Comparison of ENCODE assay signal across 8 cellular contexts in genomic region chr3:192892981-192893827, GRCh38. TPM values are rescaled to one million over a fixed set of nuclear protein-coding genes. Genes with fewer than 3 reads are reported as not detected.
DNase-seq lines count a peak whose midpoint lies in the region; ATAC-seq and TF ChIP-seq lines count a peak whose summit lies in the region.

No MANE protein-coding gene starts in this region.

- 42% methylated on average over 17 of the region's 17 CpGs for WGBS in suprapubic skin

- no peaks in the 10 kb centered on the region for H3K9me3 ChIP-seq in suprapubic skin

- in situ Hi-C loops in Caki2 (cut with HindIII; ENCODE audit: low pct_unique_long_range_greater_than_20kb, low sequenced_read_pairs) = loop anchor here (25.0 kb wide), 1 partner anchor 694 kb away; the partner anchor contains the start of gene OPA1

- H3K27me3 ChIP-seq in suprapubic skin = no peaks in the 10 kb centered on the region

- ATAC-seq in GM21390 (IDR thresholded peaks at IDR 0.05; ENCODE audit: unreplicated experiment) = peak; percentile 94
- ATAC-seq in HG03558 (IDR thresholded peaks at IDR 0.05; ENCODE audit: extremely low read depth, unreplicated experiment) = peak; percentile 94

- no peak for TF ChIP-seq EP300 in suprapubic skin (IDR thresholded peaks at IDR 0.05)

- DNase-seq in Caki2 (ENCODE audit: low read depth) (peak; percentile 83), T1000 (lab: John Stamatoyannopoulos, UW) (peak; percentile 71), myocyte (ENCODE audit: low read depth) (peak; percentile 85), suprapubic skin (ENCODE audit: low spot score in 2 of 2) (peak in 1 of 2 donors; percentile 68), 8988T (no peak)
- peak; percentile 75 for DNase-seq in central memory CD4-positive, alpha-beta T cell

- no peak for TF ChIP-seq CTCF in suprapubic skin (IDR thresholded peaks at IDR 0.05)

- H3K4me1 ChIP-seq in suprapubic skin = peaks cover 26% of the 10 kb centered on the region

- peak overlapping the region; percentile 5 for H3K4me3 ChIP-seq in suprapubic skin

- H3K36me3 ChIP-seq in suprapubic skin = no peaks in the 10 kb centered on the region

- H3K27ac ChIP-seq in suprapubic skin = peak overlapping the region; percentile 24

- no peak for TF ChIP-seq POLR2A in suprapubic skin (IDR thresholded peaks at IDR 0.05)

RNA-seq across cellular contexts. Expression of gene MB21D2, which starts 24.5 kb away (rescaled TPM):
- 3.3 and 9.2 TPM in 2 replicates for total RNA-seq in Caki2 (2014; rRNA removed; shearing (Covaris generic); ENCODE audit: low replicate concordance)
- total RNA-seq in myocyte (11.6 and 15.6 TPM in 2 replicates), suprapubic skin (10 to 100 TPM in 3 of 4 donors, 1 to 10 TPM in 1; 9.2 to 12.2 (median 10.7) TPM)
- 5.5 TPM for polyA plus RNA-seq in myocyte (2012)
